In genomic region chr10:53079283-53079682, GRCh38 we compare ENCODE assay signal across 25 cellular contexts.
DNase-seq lines count a peak whose midpoint lies in the region; ATAC-seq, FAIRE-seq and TF ChIP-seq lines count a peak whose summit lies in the region.
"Had no signal": no experiment of that assay in that cellular context is flagged by ENCODE, and none has a peak within 500 bp of the region (broad histone marks: within the 10 kb centered on the region; RNA-seq: fewer than 3 reads in every experiment).

No MANE protein-coding gene starts in this region.

- H3K4me1 Mint-ChIP-seq in osteocyte (ENCODE audit: unreplicated experiment) (no peaks in the 10 kb centered on the region), WTC11 (no peaks in the 10 kb centered on the region)
- H3K4me1 Mint-ChIP-seq: B cell; CD4-positive, CD25-positive, alpha-beta regulatory T cell had no signal

- no peak overlapping the region for H3K27ac ChIP-seq in RWPE2 (ENCODE audit: poor library complexity, severe bottlenecking)
- H3K27ac ChIP-seq: 22Rv1, BLaER1, C4-2B had no signal

- no peak overlapping the region for H3K4me3 ChIP-seq in RWPE2 (ENCODE audit: severe bottlenecking)
- no peak overlapping the region for H3K4me3 ChIP-seq in bronchial epithelial cell (ENCODE audit: low read depth, low read length)
- H3K4me3 ChIP-seq: BLaER1, GM12878, HAP-1 had no signal

- peak overlapping the region; percentile 13 for H3K27ac Mint-ChIP-seq in osteocyte (ENCODE audit: unreplicated experiment)
- H3K27ac Mint-ChIP-seq in WTC11: no peak overlapping the region
- H3K27ac Mint-ChIP-seq: B cell; CD4-positive, CD25-positive, alpha-beta regulatory T cell; CD8-positive, alpha-beta T cell; HFFc6 had no signal

- H3K4me3 Mint-ChIP-seq in osteocyte (ENCODE audit: unreplicated experiment) (no peak overlapping the region), WTC11 (no peak overlapping the region)
- H3K4me3 Mint-ChIP-seq: B cell; CD4-positive, CD25-positive, alpha-beta regulatory T cell; CD8-positive, alpha-beta T cell; HFFc6 had no signal

- DNase-seq in HTR-8/SVneo (ENCODE audit: insufficient read length, low spot score) (peak; percentile 19), RWPE2 (ENCODE audit: low spot score) (no peak), bronchial epithelial cell (ENCODE audit: low read depth) (peak; percentile 12), osteocyte (ENCODE audit: extremely low spot score, unreplicated experiment) (no peak), WTC11 (ENCODE audit: low spot score) (no peak), GM03348 (ENCODE audit: low spot score) (no peak)
- DNase-seq: Caco-2; CD4-positive, CD25-positive, alpha-beta regulatory T cell; CD8-positive, alpha-beta T cell; DMS153; DND-41; GOT3; HFFc6 had no signal

- H3K27me3 ChIP-seq in RWPE2 (ENCODE audit: insufficient read depth, poor library complexity, severe bottlenecking) (no peaks in the 10 kb centered on the region), bronchial epithelial cell (ENCODE audit: control insufficient read depth, insufficient read depth, low read length) (no peaks in the 10 kb centered on the region)
- H3K27me3 ChIP-seq: BLaER1 had no signal

- H3K27me3 Mint-ChIP-seq in osteocyte (ENCODE audit: unreplicated experiment): no peaks in the 10 kb centered on the region
- no peaks in the 10 kb centered on the region for H3K27me3 Mint-ChIP-seq in WTC11 (ENCODE audit: low read depth)
- H3K27me3 Mint-ChIP-seq: B cell; CD4-positive, CD25-positive, alpha-beta regulatory T cell had no signal

- no peaks in the 10 kb centered on the region for H3K9me3 Mint-ChIP-seq in osteocyte (ENCODE audit: unreplicated experiment)
- peaks cover 26% of the 10 kb centered on the region for H3K9me3 Mint-ChIP-seq in WTC11

- ATAC-seq in RWPE2 (ENCODE audit: low read depth) (peak; percentile 73; the same call in 2 of the 3 replicates), WTC11 (no peak), GM21423 (IDR thresholded peaks at IDR 0.05; ENCODE audit: unreplicated experiment) (no peak), HG03280 (IDR thresholded peaks at IDR 0.05; ENCODE audit: unreplicated experiment) (no peak)
- ATAC-seq: CD8-positive, alpha-beta T cell; GM12878 had no signal

- H3K4me1 ChIP-seq in RWPE2 (ENCODE audit: insufficient read depth, poor library complexity, severe bottlenecking): peaks cover 6% of the 10 kb centered on the region
- H3K4me1 ChIP-seq: BLaER1, Caco-2, HAP-1 had no signal

- no peak for FAIRE-seq in HTR-8/SVneo (lab: Jason Lieb, UNC)
- no peak for FAIRE-seq in bronchial epithelial cell (lab: Jason Lieb, UNC)
- FAIRE-seq: A204.1, G401.6, GM12878, GM19239, H54 had no signal

- CTCF ChIA-PET in WTC11 (lab: Charles Lee): no interaction called here

- TF ChIP-seq CTCF in RWPE2 (IDR thresholded peaks at IDR 0.05; ENCODE audit: poor library complexity, severe bottlenecking): no peak
- TF ChIP-seq CTCF in bronchial epithelial cell (IDR thresholded peaks at IDR 0.05; ENCODE audit: insufficient read depth, low read length, severe bottlenecking): no peak
- no peak for TF ChIP-seq CTCF in osteocyte (IDR thresholded peaks at IDR 0.05)
- TF ChIP-seq CTCF in WTC11 (IDR thresholded peaks at IDR 0.05): no peak

- H3K36me3 ChIP-seq in RWPE2 (ENCODE audit: low read depth) (no peaks in the 10 kb centered on the region), bronchial epithelial cell (ENCODE audit: control insufficient read depth, insufficient read depth, low read length) (no peaks in the 10 kb centered on the region)
- H3K36me3 ChIP-seq: BLaER1, HAP-1 had no signal

- POLR2A ChIA-PET in WTC11 (lab: Charles Lee): no interaction called here

- no peaks in the 10 kb centered on the region for H3K9me3 ChIP-seq in RWPE2 (ENCODE audit: severe bottlenecking)
- H3K9me3 ChIP-seq: BLaER1, HAP-1 had no signal

- H3K36me3 Mint-ChIP-seq in osteocyte (ENCODE audit: unreplicated experiment) (no peaks in the 10 kb centered on the region), WTC11 (no peaks in the 10 kb centered on the region; the same call in 1 of the 2 replicates)
- H3K36me3 Mint-ChIP-seq: CD4-positive, CD25-positive, alpha-beta regulatory T cell; CD8-positive, alpha-beta T cell had no signal

TF ChIP-seq in WTC11, 78 proteins besides CTCF, POLR2A, EP300 and RAD21:
- TF ChIP-seq, protein P1, sequence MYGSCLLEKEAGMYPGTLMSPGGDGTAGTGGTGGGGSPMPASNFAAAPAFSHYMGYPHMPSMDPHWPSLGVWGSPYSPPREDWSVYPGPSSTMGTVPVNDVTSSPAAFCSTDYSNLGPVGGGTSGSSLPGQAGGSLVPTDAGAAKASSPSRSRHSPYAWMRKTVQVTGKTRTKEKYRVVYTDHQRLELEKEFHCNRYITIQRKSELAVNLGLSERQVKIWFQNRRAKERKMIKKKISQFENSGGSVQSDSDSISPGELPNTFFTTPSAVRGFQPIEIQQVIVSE (CRISPR knock-in tag; IDR thresholded peaks at IDR 0.05; ENCODE audit: borderline replicate concordance): no peak
- TF ChIP-seq, protein P2, sequence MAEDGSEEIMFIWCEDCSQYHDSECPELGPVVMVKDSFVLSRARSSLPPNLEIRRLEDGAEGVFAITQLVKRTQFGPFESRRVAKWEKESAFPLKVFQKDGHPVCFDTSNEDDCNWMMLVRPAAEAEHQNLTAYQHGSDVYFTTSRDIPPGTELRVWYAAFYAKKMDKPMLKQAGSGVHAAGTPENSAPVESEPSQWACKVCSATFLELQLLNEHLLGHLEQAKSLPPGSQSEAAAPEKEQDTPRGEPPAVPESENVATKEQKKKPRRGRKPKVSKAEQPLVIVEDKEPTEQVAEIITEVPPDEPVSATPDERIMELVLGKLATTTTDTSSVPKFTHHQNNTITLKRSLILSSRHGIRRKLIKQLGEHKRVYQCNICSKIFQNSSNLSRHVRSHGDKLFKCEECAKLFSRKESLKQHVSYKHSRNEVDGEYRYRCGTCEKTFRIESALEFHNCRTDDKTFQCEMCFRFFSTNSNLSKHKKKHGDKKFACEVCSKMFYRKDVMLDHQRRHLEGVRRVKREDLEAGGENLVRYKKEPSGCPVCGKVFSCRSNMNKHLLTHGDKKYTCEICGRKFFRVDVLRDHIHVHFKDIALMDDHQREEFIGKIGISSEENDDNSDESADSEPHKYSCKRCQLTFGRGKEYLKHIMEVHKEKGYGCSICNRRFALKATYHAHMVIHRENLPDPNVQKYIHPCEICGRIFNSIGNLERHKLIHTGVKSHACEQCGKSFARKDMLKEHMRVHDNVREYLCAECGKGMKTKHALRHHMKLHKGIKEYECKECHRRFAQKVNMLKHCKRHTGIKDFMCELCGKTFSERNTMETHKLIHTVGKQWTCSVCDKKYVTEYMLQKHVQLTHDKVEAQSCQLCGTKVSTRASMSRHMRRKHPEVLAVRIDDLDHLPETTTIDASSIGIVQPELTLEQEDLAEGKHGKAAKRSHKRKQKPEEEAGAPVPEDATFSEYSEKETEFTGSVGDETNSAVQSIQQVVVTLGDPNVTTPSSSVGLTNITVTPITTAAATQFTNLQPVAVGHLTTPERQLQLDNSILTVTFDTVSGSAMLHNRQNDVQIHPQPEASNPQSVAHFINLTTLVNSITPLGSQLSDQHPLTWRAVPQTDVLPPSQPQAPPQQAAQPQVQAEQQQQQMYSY (CRISPR knock-in tag; IDR thresholded peaks at IDR 0.05): no peak
- TF ChIP-seq, protein P3, sequence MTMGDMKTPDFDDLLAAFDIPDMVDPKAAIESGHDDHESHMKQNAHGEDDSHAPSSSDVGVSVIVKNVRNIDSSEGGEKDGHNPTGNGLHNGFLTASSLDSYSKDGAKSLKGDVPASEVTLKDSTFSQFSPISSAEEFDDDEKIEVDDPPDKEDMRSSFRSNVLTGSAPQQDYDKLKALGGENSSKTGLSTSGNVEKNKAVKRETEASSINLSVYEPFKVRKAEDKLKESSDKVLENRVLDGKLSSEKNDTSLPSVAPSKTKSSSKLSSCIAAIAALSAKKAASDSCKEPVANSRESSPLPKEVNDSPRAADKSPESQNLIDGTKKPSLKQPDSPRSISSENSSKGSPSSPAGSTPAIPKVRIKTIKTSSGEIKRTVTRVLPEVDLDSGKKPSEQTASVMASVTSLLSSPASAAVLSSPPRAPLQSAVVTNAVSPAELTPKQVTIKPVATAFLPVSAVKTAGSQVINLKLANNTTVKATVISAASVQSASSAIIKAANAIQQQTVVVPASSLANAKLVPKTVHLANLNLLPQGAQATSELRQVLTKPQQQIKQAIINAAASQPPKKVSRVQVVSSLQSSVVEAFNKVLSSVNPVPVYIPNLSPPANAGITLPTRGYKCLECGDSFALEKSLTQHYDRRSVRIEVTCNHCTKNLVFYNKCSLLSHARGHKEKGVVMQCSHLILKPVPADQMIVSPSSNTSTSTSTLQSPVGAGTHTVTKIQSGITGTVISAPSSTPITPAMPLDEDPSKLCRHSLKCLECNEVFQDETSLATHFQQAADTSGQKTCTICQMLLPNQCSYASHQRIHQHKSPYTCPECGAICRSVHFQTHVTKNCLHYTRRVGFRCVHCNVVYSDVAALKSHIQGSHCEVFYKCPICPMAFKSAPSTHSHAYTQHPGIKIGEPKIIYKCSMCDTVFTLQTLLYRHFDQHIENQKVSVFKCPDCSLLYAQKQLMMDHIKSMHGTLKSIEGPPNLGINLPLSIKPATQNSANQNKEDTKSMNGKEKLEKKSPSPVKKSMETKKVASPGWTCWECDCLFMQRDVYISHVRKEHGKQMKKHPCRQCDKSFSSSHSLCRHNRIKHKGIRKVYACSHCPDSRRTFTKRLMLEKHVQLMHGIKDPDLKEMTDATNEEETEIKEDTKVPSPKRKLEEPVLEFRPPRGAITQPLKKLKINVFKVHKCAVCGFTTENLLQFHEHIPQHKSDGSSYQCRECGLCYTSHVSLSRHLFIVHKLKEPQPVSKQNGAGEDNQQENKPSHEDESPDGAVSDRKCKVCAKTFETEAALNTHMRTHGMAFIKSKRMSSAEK (CRISPR knock-in tag; IDR thresholded peaks at IDR 0.05; ENCODE audit: borderline replicate concordance): no peak
- no peak for TF ChIP-seq ZNF425 (CRISPR knock-in tag; conservative IDR thresholded peaks at IDR 0.05)
- no peak for TF ChIP-seq JUN (CRISPR knock-in tag; IDR thresholded peaks at IDR 0.05)
TF ChIP-seq in WTC11: peak in this region for 0.

Comparison
In these comparisons a context has a peak if more than half of its experiments do, and no peak if none do; other contexts are left out.
1. DNase-seq: peak in HTR-8/SVneo (single experiment) and bronchial epithelial cell (single experiment); none in RWPE2 (single experiment), osteocyte (single experiment), WTC11 (single experiment) and GM03348 (single experiment).